ENCODE assay signal across 28 cellular contexts in the genomic region with DNA sequence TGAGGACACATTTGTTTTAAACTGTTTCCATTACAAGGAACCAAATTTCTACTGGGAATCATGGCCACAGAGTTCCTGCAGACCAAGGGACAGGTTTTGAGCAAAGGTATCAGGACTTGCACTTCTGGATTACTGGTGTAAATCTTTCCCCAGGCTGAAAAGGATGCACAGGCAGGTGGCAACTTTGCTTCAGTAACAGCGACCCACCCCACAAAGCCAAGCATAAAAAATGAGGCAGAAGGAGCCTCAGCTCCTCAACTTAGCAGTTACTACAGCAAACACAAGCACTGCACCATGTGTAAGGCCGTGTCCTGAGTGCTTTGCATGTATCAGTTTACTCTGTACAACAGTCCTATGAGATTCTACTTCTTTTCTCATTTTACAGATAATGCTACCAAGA.
DNase-seq lines count a peak whose midpoint lies in the region; ATAC-seq and TF ChIP-seq lines count a peak whose summit lies in the region.
"Had no signal": no experiment of that assay in that cellular context is flagged by ENCODE, and none has a peak within 500 bp of the region (broad histone marks: within the 10 kb centered on the region; RNA-seq: fewer than 3 reads in every experiment).

No MANE protein-coding gene starts in this region.

- H3K36me3 Mint-ChIP-seq in memory B cell (no peaks in the 10 kb centered on the region), H9 (ENCODE audit: insufficient read depth in 1 of 3, low read depth in 3 of 3) (no peaks in the 10 kb centered on the region)
- H3K36me3 Mint-ChIP-seq: CD8-positive, alpha-beta memory T cell had no signal

- H3K9me2 ChIP-seq in OCI-LY1 (ENCODE audit: low read depth, low read length) = no peaks in the 10 kb centered on the region

- no peak overlapping the region for H3K56ac ChIP-seq in H9 (ENCODE audit: insufficient read length, low read depth, low read length)

- no peak overlapping the region for H2BK15ac ChIP-seq in H9 (ENCODE audit: low read depth, low read length)

- H3K23ac ChIP-seq in H9 (ENCODE audit: insufficient read length, low read depth, low read length) (no peak overlapping the region), trophoblast cell (ENCODE audit: low read length) (no peak overlapping the region)

- H3K4me3 ChIP-seq in OCI-LY1 (ENCODE audit: low read depth, low read length, poor library complexity, severe bottlenecking) (no peak overlapping the region), mucosa of descending colon (no peak overlapping the region), trophoblast cell (ENCODE audit: low read depth, low read length) (no peak overlapping the region)
- H3K4me3 ChIP-seq: GM23248, HAP-1, SJSA1 had no signal

- intact Hi-C loops in mucosa of descending colon (cut with DNase I, micrococcal nuclease) = no loop called here

- H3K18ac ChIP-seq in H9 (ENCODE audit: insufficient read length, low read depth, low read length) = no peak overlapping the region
- no peak overlapping the region for H3K18ac ChIP-seq in trophoblast cell (ENCODE audit: low read length)

- no peak overlapping the region for H3T11ph ChIP-seq in H9 (ENCODE audit: low read length)

- H3K4me2 ChIP-seq in OCI-LY1 (ENCODE audit: low read length) = peak overlapping the region; percentile 36; the same call in 1 of the 2 replicates
- H3K4me2 ChIP-seq in H9 (ENCODE audit: insufficient read depth, insufficient read length, low read length) = no peak overlapping the region
- no peak overlapping the region for H3K4me2 ChIP-seq in trophoblast cell (ENCODE audit: low read length)

- no peak overlapping the region for H3K4me3 Mint-ChIP-seq in memory B cell
- H3K4me3 Mint-ChIP-seq in H9 = no peak overlapping the region
- H3K4me3 Mint-ChIP-seq: CD8-positive, alpha-beta memory T cell had no signal

- H2BK12ac ChIP-seq in H9 (ENCODE audit: insufficient read length, low read depth, low read length) (no peak overlapping the region), trophoblast cell (ENCODE audit: low read length) (no peak overlapping the region)

- ATAC-seq in memory B cell (ENCODE audit: low read depth) = no peak
- ATAC-seq in GM19463 (IDR thresholded peaks at IDR 0.05; ENCODE audit: unreplicated experiment) = no peak
- ATAC-seq in mucosa of descending colon = no peak
- ATAC-seq: Right ventricle myocardium inferior had no signal

- peaks cover 6% of the 10 kb centered on the region; the same call in 1 of the 2 replicates for H3K36me3 ChIP-seq in OCI-LY1 (ENCODE audit: insufficient read depth, low read length)
- no peaks in the 10 kb centered on the region for H3K36me3 ChIP-seq in mucosa of descending colon (ENCODE audit: low read depth)
- no peaks in the 10 kb centered on the region for H3K36me3 ChIP-seq in trophoblast cell (ENCODE audit: control insufficient read depth in 1 of 2, insufficient read depth in 2 of 2, low read length in 2 of 2)
- H3K36me3 ChIP-seq: HAP-1, SJSA1 had no signal

- no peak overlapping the region for H3K14ac ChIP-seq in H9 (ENCODE audit: insufficient read depth, low read length)
- no peak overlapping the region for H3K14ac ChIP-seq in trophoblast cell (ENCODE audit: low read length)

- no peak overlapping the region for H4K12ac ChIP-seq in trophoblast cell (ENCODE audit: low read depth, low read length)

- H4K91ac ChIP-seq in H9 (ENCODE audit: insufficient read length, low read depth, low read length) (no peak overlapping the region), trophoblast cell (ENCODE audit: low read depth, low read length) (no peak overlapping the region)

- no peaks in the 10 kb centered on the region for H3F3A ChIP-seq in OCI-LY1 (ENCODE audit: insufficient read depth, low read length)

- H3K9ac ChIP-seq in OCI-LY1 (ENCODE audit: low read length) (peak overlapping the region; percentile 19; the same call in 1 of the 2 replicates), H9 (ENCODE audit: extremely low read depth, insufficient read length, low read length) (no peak overlapping the region), trophoblast cell (ENCODE audit: low read length) (no peak overlapping the region)
- H3K9ac ChIP-seq: GM23248 had no signal

- H3K27me3 ChIP-seq in OCI-LY1 (ENCODE audit: insufficient read depth, low read length) (no peaks in the 10 kb centered on the region), H9 (ENCODE audit: insufficient read depth, low read length) (no peaks in the 10 kb centered on the region), trophoblast cell (ENCODE audit: insufficient read depth, low read length) (no peaks in the 10 kb centered on the region)
- H3K27me3 ChIP-seq: SJSA1 had no signal

- H2AFZ ChIP-seq in OCI-LY1 (ENCODE audit: low read length) (no peak overlapping the region), H9 (ENCODE audit: low read length) (no peak overlapping the region), trophoblast cell (ENCODE audit: insufficient read depth, low read length, poor library complexity) (no peak overlapping the region)
- H2AFZ ChIP-seq: GM23248 had no signal

- no peaks in the 10 kb centered on the region for H3K9me3 Mint-ChIP-seq in memory B cell
- no peaks in the 10 kb centered on the region for H3K9me3 Mint-ChIP-seq in H9
- H3K9me3 Mint-ChIP-seq: CD8-positive, alpha-beta memory T cell had no signal

- H3K27me3 Mint-ChIP-seq in memory B cell = no peaks in the 10 kb centered on the region
- H3K27me3 Mint-ChIP-seq in H9 (ENCODE audit: low read depth) = no peaks in the 10 kb centered on the region; the same call in 1 of the 2 replicates

- H2BK120ac ChIP-seq in H9 (ENCODE audit: low read depth, low read length, poor library complexity, severe bottlenecking) = no peak overlapping the region
- H2BK120ac ChIP-seq in trophoblast cell (ENCODE audit: insufficient read depth, low read length, poor library complexity) = no peak overlapping the region

- no peak overlapping the region for H4K5ac ChIP-seq in H9 (ENCODE audit: insufficient read length, low read depth, low read length)

- H3K79me1 ChIP-seq in H9 (ENCODE audit: insufficient read depth, low read depth, low read length, poor library complexity, severe bottlenecking) (no peaks in the 10 kb centered on the region), trophoblast cell (ENCODE audit: low read length) (no peaks in the 10 kb centered on the region)

- H2AK5ac ChIP-seq in H9 (ENCODE audit: insufficient read length, low read length) (no peak overlapping the region), trophoblast cell (ENCODE audit: low read length) (no peak overlapping the region)

- H3K4me1 Mint-ChIP-seq in memory B cell = peaks cover 52% of the 10 kb centered on the region
- H3K4me1 Mint-ChIP-seq in H9 = peaks cover 7 to 10% of the 10 kb centered on the region in 2 experiments

- TF ChIP-seq CTCF in OCI-LY1 (IDR thresholded peaks at IDR 0.05; ENCODE audit: low read length) (no peak), H9 (conservative IDR thresholded peaks at IDR 0.05) (no peak), mucosa of descending colon (IDR thresholded peaks at IDR 0.05) (no peak)

- H3K27ac ChIP-seq in OCI-LY1 (ENCODE audit: low read depth, low read length, poor library complexity, severe bottlenecking) (peak overlapping the region; percentile 83), H9 (ENCODE audit: insufficient read length, low read depth, low read length) (no peak overlapping the region), trophoblast cell (ENCODE audit: low read depth, low read length) (no peak overlapping the region)
- H3K27ac ChIP-seq: 22Rv1, C4-2B, GM23248, SJSA1 had no signal

- H3K27ac Mint-ChIP-seq in memory B cell (peak overlapping the region; percentile 82), H9 (no peak overlapping the region)
- H3K27ac Mint-ChIP-seq: CD8-positive, alpha-beta memory T cell had no signal

- H2BK20ac ChIP-seq in H9 (ENCODE audit: low read depth, low read length, poor library complexity, severe bottlenecking) = no peak overlapping the region

- no peaks in the 10 kb centered on the region for H3K9me3 ChIP-seq in OCI-LY1 (ENCODE audit: low read length)
- no peaks in the 10 kb centered on the region for H3K9me3 ChIP-seq in H9 (ENCODE audit: control insufficient read depth, low read depth, low read length)
- no peaks in the 10 kb centered on the region for H3K9me3 ChIP-seq in mucosa of descending colon
- no peaks in the 10 kb centered on the region for H3K9me3 ChIP-seq in trophoblast cell (ENCODE audit: insufficient read depth, low read depth, low read length)
- H3K9me3 ChIP-seq: HAP-1, SJSA1 had no signal

- no CpG with 5 or more reads among the region's 2 CpGs for whole genome bisulfite sequencing in H9 (ENCODE audit: extremely low coverage, insufficient read length, low lambda C conversion rate)
- WGBS in trophoblast cell (ENCODE audit: extremely low coverage, insufficient coverage, insufficient read length) = no CpG with 5 or more reads among the region's 2 CpGs

- peaks cover 62% of the 10 kb centered on the region for H3K4me1 ChIP-seq in OCI-LY1 (ENCODE audit: insufficient read depth, low read length, severe bottlenecking)
- H3K4me1 ChIP-seq in H9 (ENCODE audit: insufficient read depth, low read length) = no peaks in the 10 kb centered on the region
- no peaks in the 10 kb centered on the region for H3K4me1 ChIP-seq in mucosa of descending colon (ENCODE audit: low read depth)
- H3K4me1 ChIP-seq in trophoblast cell (ENCODE audit: control insufficient read depth in 1 of 2, insufficient read depth in 2 of 2, low read length in 2 of 2) = no peaks in the 10 kb centered on the region
- H3K4me1 ChIP-seq: HAP-1 had no signal

- H2BK5ac ChIP-seq in H9 (ENCODE audit: insufficient read length, low read length) (no peak overlapping the region), trophoblast cell (ENCODE audit: low read depth, low read length, poor library complexity) (no peak overlapping the region)

- no peak overlapping the region for H3K4ac ChIP-seq in H9 (ENCODE audit: low read depth, low read length)
- H3K4ac ChIP-seq in trophoblast cell (ENCODE audit: low read depth, low read length) = no peak overlapping the region

- no peaks in the 10 kb centered on the region for H3K23me2 ChIP-seq in H9 (ENCODE audit: insufficient read length, low read depth, low read length, poor library complexity, severe bottlenecking)

- peaks cover 5% of the 10 kb centered on the region for H3K79me2 ChIP-seq in OCI-LY1 (ENCODE audit: insufficient read depth, low read length)
- no peaks in the 10 kb centered on the region for H3K79me2 ChIP-seq in H9 (ENCODE audit: insufficient read depth, low read length)
- H3K79me2 ChIP-seq in trophoblast cell (ENCODE audit: control insufficient read depth, insufficient read depth, low read length, poor library complexity) = no peaks in the 10 kb centered on the region

- H4K20me1 ChIP-seq in OCI-LY1 (ENCODE audit: insufficient read depth, low read length) = no peaks in the 10 kb centered on the region
- H4K20me1 ChIP-seq in H9 (ENCODE audit: control insufficient read depth, insufficient read depth, insufficient read length) = no peaks in the 10 kb centered on the region

- H4K8ac ChIP-seq in H9 (replicated peaks; ENCODE audit: insufficient read length, low read depth, low read length) = no peak overlapping the region
- no peak overlapping the region for H4K8ac ChIP-seq in trophoblast cell (ENCODE audit: low read depth, low read length)

- peak; percentile 23 for DNase-seq in DMS 273 (lab: John Stamatoyannopoulos, UW; ENCODE audit: unreplicated experiment)
- DNase-seq in DMS 273 treated with DMSO at 0.1 percent for 48 hours (lab: John Stamatoyannopoulos, UW) = no peak
- DNase-seq in memory B cell (ENCODE audit: low spot score in 2 of 2) = no peak
- no peak for DNase-seq in H9
- no peak for DNase-seq in mucosa of descending colon
- no peak for DNase-seq in trophoblast cell
- DNase-seq: ACHN; Calu3; CD8-positive, alpha-beta memory T cell; DMS53; EL; GF-D8; GM23248; KBM-7; NCI-H1092 treated with DMSO at 0.1 percent for 48 hours; NCI-H146; NCI-H2029; NCI-H2227 treated with DMSO at 0.1 percent for 48 hours; NCI-H510A; NCI-H774; NK-92 treated with Interleukin-12 subunit alpha and Interleukin-12 subunit beta, amount 100 ng/mL, for 24 hours had no signal
